Comparison of ENCODE assay signal across 37 cellular contexts in the genomic region with DNA sequence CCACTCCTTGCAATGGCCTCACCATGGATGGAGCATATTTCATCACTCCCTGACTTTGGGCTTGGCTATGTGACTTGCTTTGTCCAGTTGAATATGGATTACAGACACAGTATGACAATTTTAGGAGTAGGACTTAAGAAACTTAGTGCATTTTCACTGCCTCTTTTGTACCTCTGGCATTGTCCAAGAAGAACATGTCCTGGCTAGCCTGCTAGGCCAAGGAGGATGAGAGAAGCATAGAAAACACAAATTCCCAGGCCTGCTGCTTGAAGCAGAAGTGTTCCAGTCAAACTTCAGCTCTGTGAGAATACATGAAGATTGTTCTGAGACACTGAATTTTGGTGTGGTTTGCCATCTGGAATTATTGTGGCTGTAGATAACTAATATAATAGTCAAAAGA. TPM values are rescaled to one million over a fixed set of nuclear protein-coding genes. Genes with fewer than 3 reads are reported as not detected.
"Had no signal": no experiment of that assay in that cellular context is flagged by ENCODE, and none has a peak within 500 bp of the region (broad histone marks: within the 10 kb centered on the region; RNA-seq: fewer than 3 reads in every experiment).

No MANE protein-coding gene starts in this region.

- H3K4me1 Mint-ChIP-seq: activated B cell treated with CpG ODN at 0.5 μM for 24 hours; activated naive CD4-positive, alpha-beta T cell treated with anti-CD3 and anti-CD28 coated beads, Interleukin-2, amount 10 ng/mL, durations not matched to agents 7 days and 5 days; activated naive CD8-positive, alpha-beta T cell treated with anti-CD3 and anti-CD28 coated beads, Interleukin-2, amount 10 ng/mL, durations not matched to agents 7 days and 5 days; T-helper 17 cell had no signal

- DNase-seq: activated B cell treated with CpG ODN at 0.5 μM for 24 hours; activated CD4-positive, alpha-beta memory T cell treated with anti-CD3 and anti-CD28 coated beads for 36 hours; activated CD4-positive, alpha-beta T cell treated with anti-CD3 and anti-CD28 coated beads for 48 hours; activated CD4-positive, alpha-beta T cell treated with anti-CD3 and anti-CD28 coated beads, Interleukin-2, amount 50 U/mL, for 1 hour; activated CD8-positive, alpha-beta memory T cell treated with anti-CD3 and anti-CD28 coated beads, Interleukin-2, amount 50 U/mL, for 48 hours; activated CD8-positive, alpha-beta T cell treated with anti-CD3 and anti-CD28 coated beads, Interleukin-2, amount 10 ng/mL, durations not matched to agents 7 days and 5 days; activated gamma-delta T cell; activated naive CD4-positive, alpha-beta T cell; activated naive CD4-positive, alpha-beta T cell treated with anti-CD3 and anti-CD28 coated beads, Interleukin-2, amount 10 ng/mL, durations not matched to agents 7 days and 5 days; activated naive CD8-positive, alpha-beta T cell treated with anti-CD3 and anti-CD28 coated beads, Interleukin-2, amount 10 ng/mL, durations not matched to agents 7 days and 5 days; activated T-cell treated with anti-CD3 and anti-CD28 coated beads for 4 hours; activated T-cell treated with anti-CD3 and anti-CD28 coated beads, Interleukin-2, amount 50 U/mL, for 24 hours; activated T-cell treated with anti-CD3 and anti-CD28 coated beads, Interleukin-2, amount 50 U/mL, for 72 hours; caudate nucleus; cortex of kidney; dermis blood vessel endothelial cell; effector CD4-positive, alpha-beta T cell; effector memory CD8-positive, alpha-beta T cell; esophagus squamous epithelium; head of caudate nucleus; T-helper 1 cell; T-helper 17 cell; T1000; WERI-Rb-1 had no signal

- FAIRE-seq: colon, frontal cortex had no signal

- H3K4me3 ChIP-seq: ascending aorta, esophagus squamous epithelium had no signal

- H3K9me3 Mint-ChIP-seq: activated B cell treated with CpG ODN at 0.5 μM for 24 hours; activated CD4-positive, alpha-beta memory T cell treated with anti-CD3 and anti-CD28 coated beads for 36 hours; activated naive CD4-positive, alpha-beta T cell treated with anti-CD3 and anti-CD28 coated beads, Interleukin-2, amount 10 ng/mL, durations not matched to agents 7 days and 5 days; activated naive CD4-positive, alpha-beta T cell treated with anti-CD3 and anti-CD28 coated beads, Interleukin-2, amount 50 U/mL, for 72 hours; activated naive CD8-positive, alpha-beta T cell treated with anti-CD3 and anti-CD28 coated beads, Interleukin-2, amount 10 ng/mL, durations not matched to agents 7 days and 5 days; activated T-cell treated with anti-CD3 and anti-CD28 coated beads, Interleukin-2, amount 50 U/mL, for 24 hours; activated T-cell treated with anti-CD3 and anti-CD28 coated beads, Interleukin-2, amount 50 U/mL, for 72 hours; effector memory CD8-positive, alpha-beta T cell; T-helper 2 cell treated with Interferon-gamma antibody and Interleukin-4, amounts not matched to agents 5 μg/mL and 100 μg/mL, for 36 hours had no signal

- H3K36me3 Mint-ChIP-seq: activated CD4-positive, alpha-beta memory T cell treated with anti-CD3 and anti-CD28 coated beads for 36 hours; activated naive CD4-positive, alpha-beta T cell treated with anti-CD3 and anti-CD28 coated beads, Interleukin-2, amount 10 ng/mL, durations not matched to agents 7 days and 5 days; activated naive CD8-positive, alpha-beta T cell treated with anti-CD3 and anti-CD28 coated beads, Interleukin-2, amount 10 ng/mL, durations not matched to agents 7 days and 5 days; brain had no signal

- H3K27ac Mint-ChIP-seq: activated B cell treated with CpG ODN at 0.5 μM for 24 hours; activated CD4-positive, alpha-beta memory T cell treated with anti-CD3 and anti-CD28 coated beads for 36 hours; activated CD8-positive, alpha-beta T cell treated with anti-CD3 and anti-CD28 coated beads, Interleukin-2, amount 10 ng/mL, durations not matched to agents 7 days and 5 days; activated naive CD4-positive, alpha-beta T cell treated with anti-CD3 and anti-CD28 coated beads, Interleukin-2, amount 10 ng/mL, durations not matched to agents 7 days and 5 days; activated naive CD4-positive, alpha-beta T cell treated with anti-CD3 and anti-CD28 coated beads, Interleukin-2, amount 50 U/mL, for 72 hours; activated naive CD8-positive, alpha-beta T cell treated with anti-CD3 and anti-CD28 coated beads, Interleukin-2, amount 10 ng/mL, durations not matched to agents 7 days and 5 days; activated T-cell treated with anti-CD3 and anti-CD28 coated beads, Interleukin-2, amount 50 U/mL, for 24 hours; activated T-cell treated with anti-CD3 and anti-CD28 coated beads, Interleukin-2, amount 50 U/mL, for 72 hours; brain; effector memory CD8-positive, alpha-beta T cell; T-helper 17 cell; T-helper 2 cell treated with Interferon-gamma antibody and Interleukin-4, amounts not matched to agents 5 μg/mL and 100 μg/mL, for 36 hours had no signal

- H3K4me1 ChIP-seq: ascending aorta had no signal

- H3K27ac ChIP-seq: ascending aorta, epithelial cell of prostate, esophagus squamous epithelium, WERI-Rb-1 had no signal

- H3K9me3 ChIP-seq: ascending aorta, esophagus squamous epithelium had no signal

- H3K4me3 Mint-ChIP-seq: activated B cell treated with CpG ODN at 0.5 μM for 24 hours; activated CD4-positive, alpha-beta memory T cell treated with anti-CD3 and anti-CD28 coated beads for 36 hours; activated CD8-positive, alpha-beta T cell treated with anti-CD3 and anti-CD28 coated beads, Interleukin-2, amount 10 ng/mL, durations not matched to agents 7 days and 5 days; activated naive CD4-positive, alpha-beta T cell treated with anti-CD3 and anti-CD28 coated beads, Interleukin-2, amount 10 ng/mL, durations not matched to agents 7 days and 5 days; activated naive CD8-positive, alpha-beta T cell treated with anti-CD3 and anti-CD28 coated beads, Interleukin-2, amount 10 ng/mL, durations not matched to agents 7 days and 5 days; activated T-cell treated with anti-CD3 and anti-CD28 coated beads, Interleukin-2, amount 50 U/mL, for 24 hours; activated T-cell treated with anti-CD3 and anti-CD28 coated beads, Interleukin-2, amount 50 U/mL, for 72 hours; brain; effector memory CD8-positive, alpha-beta T cell; T-helper 17 cell; T-helper 2 cell treated with Interferon-gamma antibody and Interleukin-4, amounts not matched to agents 5 μg/mL and 100 μg/mL, for 36 hours had no signal

- ATAC-seq: activated CD4-positive, CD25-positive, alpha-beta regulatory T cell treated with anti-CD3 and anti-CD28 coated beads, Interleukin-2, amount 50 U/mL, for 24 hours; activated CD8-positive, alpha-beta T cell treated with anti-CD3 and anti-CD28 coated beads, Interleukin-2, amount 10 ng/mL, durations not matched to agents 7 days and 5 days; activated naive CD4-positive, alpha-beta T cell treated with anti-CD3 and anti-CD28 coated beads, Interleukin-2, amount 50 U/mL, for 72 hours; activated T-cell treated with anti-CD3 and anti-CD28 coated beads, Interleukin-2, amount 50 U/mL, for 72 hours; effector memory CD8-positive, alpha-beta T cell; T-helper 17 cell had no signal

- H3K36me3 ChIP-seq: ascending aorta, esophagus squamous epithelium, WERI-Rb-1 had no signal

RNA-seq across cellular contexts. Expression of a gene that starts 3.1 kb away (rescaled TPM):
- total RNA-seq: activated B cell treated with CpG ODN at 0.5 μM for 24 hours; activated CD4-positive, alpha-beta memory T cell treated with anti-CD3 and anti-CD28 coated beads for 36 hours; activated CD8-positive, alpha-beta memory T cell treated with anti-CD3 and anti-CD28 coated beads for 36 hours; activated CD8-positive, alpha-beta T cell treated with anti-CD3 and anti-CD28 coated beads, Interleukin-2, amount 10 ng/mL, durations not matched to agents 7 days and 5 days; activated naive CD4-positive, alpha-beta T cell treated with anti-CD3 and anti-CD28 coated beads, Interleukin-2, amount 50 U/mL, for 72 hours; activated naive CD8-positive, alpha-beta T cell treated with anti-CD3 and anti-CD28 coated beads, Interleukin-2, amount 10 ng/mL, durations not matched to agents 7 days and 5 days; activated T-cell treated with anti-CD3 and anti-CD28 coated beads, Interleukin-2, amount 50 U/mL, for 72 hours; ascending aorta; chondrocyte; dermis blood vessel endothelial cell; esophagus squamous epithelium; fibroblast of lung; fibroblast of villous mesenchyme; T-helper 17 cell had no signal
- polyA plus RNA-seq: esophagus had no signal
